In genomic region chr7:142331941-142332340, GRCh38 we compare ENCODE assay signal across 23 cellular contexts.
DNase-seq lines count a peak whose midpoint lies in the region; TF ChIP-seq lines count a peak whose summit lies in the region.
"Had no signal": no experiment of that assay in that cellular context is flagged by ENCODE, and none has a peak within 500 bp of the region (broad histone marks: within the 10 kb centered on the region; RNA-seq: fewer than 3 reads in every experiment).

No MANE protein-coding gene starts in this region.

- peak overlapping the region; percentile 63 for H3K27ac Mint-ChIP-seq in activated naive CD4-positive, alpha-beta T cell treated with anti-CD3 and anti-CD28 coated beads for 36 hours
- peak overlapping the region; percentile 83 for H3K27ac Mint-ChIP-seq in glutamatergic neuron (ENCODE audit: unreplicated experiment)
- H3K27ac Mint-ChIP-seq: CD4-positive, alpha-beta T cell; IgD-negative memory B cell had no signal

- H3K27ac ChIP-seq in substantia nigra (ENCODE audit: low read depth, low read length, poor library complexity, severe bottlenecking) = peak overlapping the region; percentile 33
- H3K27ac ChIP-seq: A549; BLaER1 treated with 17β-estradiol and CSF1 and Interleukin-3, amounts not matched to agents 10 nM and 100 nM; KMS-11; RWPE1 had no signal

- intact Hi-C loops in activated naive CD4-positive, alpha-beta T cell treated with anti-CD3 and anti-CD28 coated beads for 36 hours (cut with micrococcal nuclease) = no loop called here

- H3K27me3 Mint-ChIP-seq in activated naive CD4-positive, alpha-beta T cell treated with anti-CD3 and anti-CD28 coated beads for 36 hours (ENCODE audit: low read depth) = peaks cover 16% of the 10 kb centered on the region
- H3K27me3 Mint-ChIP-seq in glutamatergic neuron (ENCODE audit: unreplicated experiment) = peaks cover 19% of the 10 kb centered on the region

- H3K36me3 Mint-ChIP-seq in activated naive CD4-positive, alpha-beta T cell treated with anti-CD3 and anti-CD28 coated beads for 36 hours (ENCODE audit: low read depth) = no peaks in the 10 kb centered on the region
- H3K36me3 Mint-ChIP-seq in glutamatergic neuron (ENCODE audit: unreplicated experiment) = no peaks in the 10 kb centered on the region

- in situ Hi-C loops in SK-MEL-5 (cut with HindIII; ENCODE audit: low pct_unique_long_range_greater_than_20kb, low sequenced_read_pairs) = no loop called here

- no peak for TF ChIP-seq CTCF in glutamatergic neuron (IDR thresholded peaks at IDR 0.05; ENCODE audit: partially characterized antibody, unreplicated experiment)

- peaks cover 4% of the 10 kb centered on the region for H3K4me1 Mint-ChIP-seq in activated naive CD4-positive, alpha-beta T cell treated with anti-CD3 and anti-CD28 coated beads for 36 hours (ENCODE audit: low read depth)
- peaks cover 55% of the 10 kb centered on the region for H3K4me1 Mint-ChIP-seq in glutamatergic neuron (ENCODE audit: low read depth, unreplicated experiment)
- H3K4me1 Mint-ChIP-seq: IgD-negative memory B cell had no signal

- DNase-seq in activated naive CD4-positive, alpha-beta T cell treated with anti-CD3 and anti-CD28 coated beads for 36 hours = no peak
- DNase-seq in activated naive CD4-positive, alpha-beta T cell (lab: John Stamatoyannopoulos, UW) = no peak
- DNase-seq in SK-MEL-5 (ENCODE audit: low read depth, low spot score) (peak; percentile 84), glutamatergic neuron (no peak), substantia nigra (lab: John Stamatoyannopoulos, UW) (peak in 2 of 49 donors; percentile 12 to 14), NCI-H1436 (lab: John Stamatoyannopoulos, UW) (no peak), DMS79 treated with DMSO at 0.1 percent for 48 hours (lab: John Stamatoyannopoulos, UW) (no peak)
- DNase-seq: AML-193; CD4-positive, alpha-beta T cell; EL; GDM1; GOT3; MM.1S; NCI-H1694; NCI-H2029 treated with DMSO at 0.1 percent for 48 hours; NCI-H446 treated with DMSO at 0.1 percent for 48 hours; NCI-H526; SHP77 had no signal

- CTCF ChIA-PET in activated naive CD4-positive, alpha-beta T cell treated with anti-CD3 and anti-CD28 coated beads for 36 hours (lab: Charles Lee) = no interaction called here

- H3K9me3 Mint-ChIP-seq in activated naive CD4-positive, alpha-beta T cell treated with anti-CD3 and anti-CD28 coated beads for 36 hours = no peaks in the 10 kb centered on the region
- peaks cover 16% of the 10 kb centered on the region for H3K9me3 Mint-ChIP-seq in glutamatergic neuron (ENCODE audit: unreplicated experiment)
- H3K9me3 Mint-ChIP-seq: CD4-positive, alpha-beta T cell; IgD-negative memory B cell had no signal

- H3K4me3 Mint-ChIP-seq in activated naive CD4-positive, alpha-beta T cell treated with anti-CD3 and anti-CD28 coated beads for 36 hours = peak overlapping the region; percentile 47
- H3K4me3 Mint-ChIP-seq in glutamatergic neuron (ENCODE audit: unreplicated experiment) = no peak overlapping the region
- H3K4me3 Mint-ChIP-seq: IgD-negative memory B cell had no signal
